14 cellular contexts compared by ENCODE assay signal in the genomic region with DNA sequence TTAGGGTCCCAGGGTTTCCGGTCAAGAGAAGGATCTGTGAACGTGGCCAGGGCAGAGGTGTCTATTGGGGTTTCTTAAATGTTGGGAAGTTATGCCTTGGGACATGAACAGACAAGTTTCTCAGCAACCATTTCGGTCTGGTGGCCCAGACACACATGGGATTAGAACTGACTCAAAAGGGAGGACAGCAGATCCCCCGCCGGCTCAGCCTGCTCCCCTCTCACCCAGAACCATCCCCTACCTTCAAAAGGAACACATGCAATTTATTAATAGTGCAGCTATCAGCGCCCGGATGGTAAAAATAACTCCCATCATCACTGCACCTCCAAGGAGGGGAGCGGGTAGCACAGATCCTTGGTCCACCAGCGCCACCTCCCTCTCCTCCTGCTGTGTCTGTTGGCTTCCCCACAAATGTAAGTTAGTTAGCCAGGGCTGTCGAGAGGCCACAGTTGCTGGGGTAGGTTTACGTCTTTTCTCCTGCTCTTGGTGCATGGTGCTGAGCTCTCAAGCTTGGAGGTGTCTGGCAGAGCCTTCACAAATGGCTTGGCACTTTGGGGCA.
DNase-seq lines count a peak whose midpoint lies in the region; ATAC-seq and TF ChIP-seq lines count a peak whose summit lies in the region.
"Had no signal": no experiment of that assay in that cellular context is flagged by ENCODE, and none has a peak within 500 bp of the region (broad histone marks: within the 10 kb centered on the region; RNA-seq: fewer than 3 reads in every experiment).

No MANE protein-coding gene starts in this region.

- CTCF ChIA-PET in MCF 10A (lab: Yijun Ruan, JAX), result interaction anchor here (1.0 to 1.9 kb wide), 4 partner anchors 10 to 83 kb away, joined by 3 to 12 read pairs (median 4); no protein-coding TSS in a partner anchor

- peaks cover 21% of the 10 kb centered on the region for H3K4me1 Mint-ChIP-seq in MCF 10A (ENCODE audit: insufficient read depth, unreplicated experiment)
- H3K4me1 Mint-ChIP-seq in brain, result peaks cover 30% of the 10 kb centered on the region
- H3K4me1 Mint-ChIP-seq: activated CD4-positive, alpha-beta T cell treated with anti-CD3 and anti-CD28 coated beads, Interleukin-2, amount 10 ng/mL, durations not matched to agents 7 days and 5 days had no signal

- H3K27ac Mint-ChIP-seq in MCF 10A (ENCODE audit: low read depth, unreplicated experiment) (no peak overlapping the region), brain (peak overlapping the region in 4 of 5 experiments; percentile 77 to 87 (median 86))
- H3K27ac Mint-ChIP-seq: activated CD4-positive, alpha-beta T cell treated with anti-CD3 and anti-CD28 coated beads, Interleukin-2, amount 10 ng/mL, durations not matched to agents 7 days and 5 days had no signal

- H3K36me3 ChIP-seq in breast epithelium (no peaks in the 10 kb centered on the region), aorta (ENCODE audit: control insufficient read depth in 1 of 2, insufficient read depth in 2 of 2, low read length in 1 of 2) (no peaks in the 10 kb centered on the region)

- intact Hi-C loops in breast epithelium (cut with DNase I; ENCODE audit: low total_unique reads) (loop anchor here (10.0 kb wide), 2 partner anchors 75 kb away; a partner anchor contains a TSS), MCF 10A (cut with micrococcal nuclease) (loop anchor here (5.0 kb wide), 2 partner anchors 98 to 163 kb away; no protein-coding TSS in a partner anchor), aorta (cut with DNase I) (loop anchor here (5.0 to 10.0 kb wide), 6 partner anchors 73 to 165 kb away; a partner anchor contains a TSS)

- POLR2A ChIA-PET in MCF 10A (lab: Yijun Ruan, JAX), result interaction anchor here (0.8 to 1.4 kb wide), 6 partner anchors 42 to 548 kb away, joined by 3 to 4 read pairs (median 3); no protein-coding TSS in a partner anchor

- H3K36me3 Mint-ChIP-seq in MCF 10A (ENCODE audit: insufficient read depth, unreplicated experiment) (peaks cover 32% of the 10 kb centered on the region), brain (peaks cover 16% of the 10 kb centered on the region)

- 19 to 24% methylated on average over 11 of the region's 11 CpGs for WGBS in aorta, 2 donors

- TF ChIP-seq CTCF in breast epithelium (IDR thresholded peaks at IDR 0.05), result no peak
- no peak for TF ChIP-seq CTCF in MCF 10A (IDR thresholded peaks at IDR 0.05; ENCODE audit: unreplicated experiment)
- no peak for TF ChIP-seq CTCF in brain (conservative IDR thresholded peaks at IDR 0.05)

- H3K4me1 ChIP-seq in breast epithelium (peaks cover 3 to 13% of the 10 kb centered on the region in 2 donors), aorta (ENCODE audit: control insufficient read depth in 1 of 2, insufficient read depth in 2 of 2, low read length in 2 of 2) (peaks cover 6 to 12% of the 10 kb centered on the region in 2 donors)

- H3K27me3 ChIP-seq in breast epithelium, result no peaks in the 10 kb centered on the region
- H3K27me3 ChIP-seq in aorta (ENCODE audit: control insufficient read depth in 1 of 2, insufficient read depth in 2 of 2, low read length in 1 of 2), result no peaks in the 10 kb centered on the region
- H3K27me3 ChIP-seq: body of pancreas, tibial nerve had no signal

- ATAC-seq in aorta (ENCODE audit: low FRiP score) (peak; percentile 9), HG02973 (IDR thresholded peaks at IDR 0.05; ENCODE audit: unreplicated experiment) (no peak)
- ATAC-seq: body of pancreas had no signal

- BruUV-seq in MCF 10A (replicated peaks; lab: Mats Ljungman, UMichigan), result no TSS peak

- H3K4me3 ChIP-seq in breast epithelium (no peak overlapping the region), aorta (ENCODE audit: low read length in 2 of 2) (no peak overlapping the region)
- H3K4me3 ChIP-seq: body of pancreas, skin epidermis, tibial nerve had no signal

- H3K27me3 Mint-ChIP-seq in MCF 10A (ENCODE audit: insufficient read depth, unreplicated experiment) (no peaks in the 10 kb centered on the region), brain (peaks cover 7% of the 10 kb centered on the region)
- H3K27me3 Mint-ChIP-seq: activated CD4-positive, alpha-beta T cell treated with anti-CD3 and anti-CD28 coated beads, Interleukin-2, amount 10 ng/mL, durations not matched to agents 7 days and 5 days had no signal

- DNase-seq in breast epithelium (ENCODE audit: low spot score in 2 of 2) (no peak), MCF 10A (ENCODE audit: unreplicated experiment) (no peak), myocyte (ENCODE audit: low read depth) (peak; percentile 77), aorta (no peak), NCI-H1048 (lab: John Stamatoyannopoulos, UW) (no peak), HPDE6-E6E7 (ENCODE audit: extremely low spot score) (no peak)
- DNase-seq: activated CD4-positive, alpha-beta T cell treated with anti-CD3 and anti-CD28 coated beads, Interleukin-2, amount 10 ng/mL, durations not matched to agents 7 days and 5 days; activated effector memory CD4-positive, alpha-beta T cell treated with Interleukin-2 at 50 U/mL for 16 hours; body of pancreas; NCI-H2171 had no signal

- H3K9me3 ChIP-seq in breast epithelium (no peaks in the 10 kb centered on the region), aorta (ENCODE audit: control insufficient read depth, low read length) (no peaks in the 10 kb centered on the region)
- H3K9me3 ChIP-seq: body of pancreas, tibial nerve had no signal

- TF ChIP-seq POLR2A in breast epithelium (IDR thresholded peaks at IDR 0.05), result no peak

- H3K27ac ChIP-seq in breast epithelium (peak overlapping the region; percentile 45 to 57), aorta (ENCODE audit: low read depth in 1 of 2, low read length in 2 of 2) (peak overlapping the region; percentile 70 to 77)
- H3K27ac ChIP-seq: body of pancreas had no signal

- H3K4me3 Mint-ChIP-seq in MCF 10A (ENCODE audit: unreplicated experiment), result no peak overlapping the region
- peak overlapping the region in 1 of 5 experiments; percentile 7 for H3K4me3 Mint-ChIP-seq in brain
- H3K4me3 Mint-ChIP-seq: activated CD4-positive, alpha-beta T cell treated with anti-CD3 and anti-CD28 coated beads, Interleukin-2, amount 10 ng/mL, durations not matched to agents 7 days and 5 days had no signal

- no peaks in the 10 kb centered on the region for H3K9me3 Mint-ChIP-seq in MCF 10A (ENCODE audit: unreplicated experiment)
- H3K9me3 Mint-ChIP-seq in brain, result peaks cover 0 to 5% (median 0%) of the 10 kb centered on the region in 5 experiments
- H3K9me3 Mint-ChIP-seq: activated CD4-positive, alpha-beta T cell treated with anti-CD3 and anti-CD28 coated beads, Interleukin-2, amount 10 ng/mL, durations not matched to agents 7 days and 5 days had no signal
